ENCODE assay signal across 11 cellular contexts in the genomic region with DNA sequence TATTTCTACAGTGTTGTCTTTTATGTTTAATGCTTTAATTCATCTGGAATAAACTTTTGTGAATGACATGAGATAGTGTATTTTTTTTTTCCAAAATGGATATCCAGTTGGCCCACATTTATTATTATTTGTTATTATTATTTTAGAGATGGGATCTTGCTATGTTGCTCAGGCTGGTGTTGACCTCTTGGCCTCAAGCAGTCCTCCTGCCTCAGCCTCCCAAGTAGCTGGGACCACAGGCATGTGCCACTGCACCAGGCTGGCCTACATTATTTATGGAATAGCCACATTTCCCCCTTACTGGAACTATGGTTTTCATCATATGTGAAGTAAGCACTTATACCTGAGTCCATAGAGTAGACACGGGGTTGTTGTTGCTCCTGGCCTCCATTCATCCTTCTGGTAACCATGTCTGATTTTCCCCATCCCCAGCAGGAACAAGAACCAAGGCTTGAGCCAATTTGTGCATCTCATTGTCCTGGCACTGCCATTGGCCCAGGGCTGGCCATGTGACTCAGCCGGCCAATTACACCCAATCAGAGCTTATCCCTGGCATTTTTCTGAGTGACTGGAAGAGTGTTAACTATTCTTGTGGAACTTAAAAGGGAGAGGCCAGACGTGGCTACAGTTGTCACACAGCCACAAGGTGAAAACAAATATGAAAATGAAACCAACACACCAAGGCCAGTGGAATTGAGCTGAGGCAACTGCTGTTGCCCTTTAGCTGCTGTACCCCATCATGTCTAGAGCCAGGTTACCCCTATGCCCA. TPM values are rescaled to one million over a fixed set of nuclear protein-coding genes. Genes with fewer than 3 reads are reported as not detected.
DNase-seq lines count a peak whose midpoint lies in the region; ATAC-seq and TF ChIP-seq lines count a peak whose summit lies in the region.
"Had no signal": no experiment of that assay in that cellular context is flagged by ENCODE, and none has a peak within 500 bp of the region (broad histone marks: within the 10 kb centered on the region; RNA-seq: fewer than 3 reads in every experiment).

No MANE protein-coding gene starts in this region.

- H3K27ac ChIP-seq in epithelial cell of prostate (peak overlapping the region; percentile 29), vagina (no peak overlapping the region)
- H3K27ac ChIP-seq: gastroesophageal sphincter had no signal

- no peaks in the 10 kb centered on the region for H3K9me3 ChIP-seq in vagina
- H3K9me3 ChIP-seq: gastroesophageal sphincter had no signal

- intact Hi-C loops in vagina (cut with DNase I): no loop called here

- no peak overlapping the region for H3K4me3 ChIP-seq in GM12865 (ENCODE audit: low read depth, low read length)
- H3K4me3 ChIP-seq in vagina: no peak overlapping the region
- H3K4me3 ChIP-seq: gastroesophageal sphincter had no signal

- H3K4me1 ChIP-seq in vagina: peaks cover 20% of the 10 kb centered on the region

- DNase-seq in A172 (ENCODE audit: low spot score) (peak; percentile 13), GM12865 (ENCODE audit: low read depth) (peak; percentile 65), RPMI7951 (ENCODE audit: low read depth) (peak; percentile 60), epithelial cell of prostate (ENCODE audit: low read depth, low spot score) (no peak), nucleus accumbens (lab: John Stamatoyannopoulos, UW) (no peak), foreskin melanocyte (no peak), vagina (ENCODE audit: extremely low spot score in 2 of 2) (no peak)
- DNase-seq: NCI-H1417, right cardiac atrium had no signal

- TF ChIP-seq POLR2A in vagina (IDR thresholded peaks at IDR 0.05): no peak

- no peaks in the 10 kb centered on the region for H3K36me3 ChIP-seq in vagina
- H3K36me3 ChIP-seq: gastroesophageal sphincter had no signal

- TF ChIP-seq CTCF in GM12865 (IDR thresholded peaks at IDR 0.05; ENCODE audit: insufficient read depth, low read depth, low read length, missing control alignments) (no peak), vagina (IDR thresholded peaks at IDR 0.05) (no peak)

- ATAC-seq in GM18511 (IDR thresholded peaks at IDR 0.05; ENCODE audit: unreplicated experiment): no peak
- ATAC-seq: gastroesophageal sphincter, right cardiac atrium had no signal

- H3K27me3 ChIP-seq in vagina: no peaks in the 10 kb centered on the region
- H3K27me3 ChIP-seq: gastroesophageal sphincter had no signal

RNA-seq across cellular contexts. Expression of a gene that starts 23.1 kb away (rescaled TPM):
- not detected in 2 replicates for total RNA-seq in A172 (2014; rRNA removed; shearing (Covaris generic))
- total RNA-seq in RPMI7951 (2014; rRNA removed; shearing (Covaris generic)): not detected in 2 replicates
- total RNA-seq in vagina: 20.9 TPM

Comparison
In these comparisons a context has a peak if more than half of its experiments do, and no peak if none do; other contexts are left out.
1. DNase-seq: peak in A172 (single experiment), GM12865 (single experiment) and RPMI7951 (single experiment); none in epithelial cell of prostate (single experiment), nucleus accumbens (0 of 56), foreskin melanocyte (single experiment) and vagina (0 of 2).
2. RNA of a gene that starts 23.1 kb away (total RNA-seq): 20.9 TPM in vagina (single experiment); not detected in A172 and not detected in RPMI7951; every median in the first group is over 10 times any median in the second.